In the genomic region with DNA sequence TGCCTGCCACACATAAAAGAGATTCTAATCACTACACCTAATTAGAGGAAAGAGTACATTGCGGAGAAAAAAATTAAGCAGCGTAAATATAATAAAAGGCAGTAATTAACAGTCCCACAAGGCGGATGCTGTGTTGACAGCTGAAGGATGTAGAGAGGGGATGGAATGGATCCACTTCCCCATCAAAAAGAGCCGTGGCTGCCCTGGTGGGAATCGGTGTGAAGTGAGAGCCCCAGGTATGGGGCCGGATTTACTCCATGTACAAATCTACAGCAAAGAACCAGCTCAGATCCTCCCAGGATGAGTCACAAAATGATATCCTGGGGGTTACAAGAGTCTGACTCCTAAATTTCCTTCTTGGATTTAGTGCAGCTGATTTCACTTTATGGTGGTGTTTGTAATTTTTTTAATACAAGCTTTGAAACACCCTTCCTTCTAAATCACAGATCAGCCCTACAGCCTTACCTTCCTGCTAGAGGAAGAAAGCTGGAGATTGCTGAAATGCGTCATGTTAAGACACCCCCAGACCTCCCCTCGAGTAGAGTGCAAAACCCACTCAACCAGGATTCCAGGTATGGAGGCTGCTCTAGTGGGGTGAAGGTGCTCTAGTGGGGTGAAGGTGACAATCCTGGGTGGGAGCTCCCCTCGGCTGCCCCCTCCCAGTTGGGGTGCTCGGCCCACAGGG, we compare ENCODE assay signal across 23 cellular contexts.
DNase-seq lines count a peak whose midpoint lies in the region; ATAC-seq, FAIRE-seq and TF ChIP-seq lines count a peak whose summit lies in the region.
"Had no signal": no experiment of that assay in that cellular context is flagged by ENCODE, and none has a peak within 500 bp of the region (broad histone marks: within the 10 kb centered on the region; RNA-seq: fewer than 3 reads in every experiment).

No MANE protein-coding gene starts in this region.

- POLR2A ChIA-PET in PC-3 (lab: Charles Lee; ENCODE audit: unreplicated experiment) = no interaction called here

- no peaks in the 10 kb centered on the region for H3F3A ChIP-seq in PC-3 (ENCODE audit: low read length, unreplicated experiment)

- no peaks in the 10 kb centered on the region for H3K9me2 ChIP-seq in PC-3 (replicated peaks; ENCODE audit: low read length)

- H3K4me2 ChIP-seq in PC-3 (ENCODE audit: low read length) = no peak overlapping the region
- H3K4me2 ChIP-seq: KMS-11 had no signal

- H3K36me3 ChIP-seq in PC-3 (ENCODE audit: low read depth, low read length) (no peaks in the 10 kb centered on the region), bronchial epithelial cell (ENCODE audit: control insufficient read depth, insufficient read depth, low read length) (no peaks in the 10 kb centered on the region)
- H3K36me3 ChIP-seq: SJSA1 had no signal

- H3K27ac ChIP-seq in PC-3 (ENCODE audit: low read length) = no peak overlapping the region
- H3K27ac ChIP-seq: KMS-11, SJSA1 had no signal

- no peak overlapping the region for H2AFZ ChIP-seq in PC-3 (ENCODE audit: low read length)

- CTCF ChIA-PET in PC-3 (lab: Charles Lee) = no interaction called here

- DNase-seq in Daoy (ENCODE audit: low read depth) (peak; percentile 30), PC-3 (peak; percentile 26), bronchial epithelial cell (ENCODE audit: low read depth) (peak; percentile 15), putamen (ENCODE audit: low spot score) (peak; percentile 57), COLO668 (lab: John Stamatoyannopoulos, UW; ENCODE audit: unreplicated experiment) (no peak), T-helper 1 cell (no peak)
- DNase-seq: Caco-2; CD4-positive, alpha-beta memory T cell; GF-D8; NCI-H1048; NCI-H1694; NCI-H2081; NCI-H2227 treated with DMSO at 0.1 percent for 48 hours; NCI-H69; Right ventricle myocardium superior; T-cell had no signal

- TF ChIP-seq CTCF in PC-3 (conservative IDR thresholded peaks at IDR 0.05; ENCODE audit: low read depth, low read length) = no peak
- TF ChIP-seq CTCF in bronchial epithelial cell (IDR thresholded peaks at IDR 0.05; ENCODE audit: insufficient read depth, low read length, severe bottlenecking) = no peak

- no peaks in the 10 kb centered on the region for H3K79me2 ChIP-seq in PC-3 (ENCODE audit: low read length)

- FAIRE-seq in bronchial epithelial cell (lab: Jason Lieb, UNC) = no peak
- FAIRE-seq: A204.1, GM12891 had no signal

- no peak overlapping the region for H3K9ac ChIP-seq in PC-3 (ENCODE audit: low read length)
- H3K9ac ChIP-seq: KMS-11 had no signal

- intact Hi-C loops in PC-3 (cut with micrococcal nuclease) = no loop called here

- H3K9me3 ChIP-seq in PC-3 (ENCODE audit: low read length) = no peaks in the 10 kb centered on the region
- H3K9me3 ChIP-seq: Caco-2, SJSA1 had no signal

- H3K4me3 ChIP-seq in PC-3 (ENCODE audit: low read length) (no peak overlapping the region), bronchial epithelial cell (ENCODE audit: low read depth, low read length) (no peak overlapping the region)
- H3K4me3 ChIP-seq: SJSA1 had no signal

- no peaks in the 10 kb centered on the region for H4K20me1 ChIP-seq in PC-3 (ENCODE audit: low read length)

- H3K4me1 ChIP-seq in PC-3 (ENCODE audit: insufficient read depth, low read length) = no peaks in the 10 kb centered on the region
- H3K4me1 ChIP-seq: Caco-2, SJSA1 had no signal

- peak; percentile 57 for ATAC-seq in PC-3
- ATAC-seq in GM21737 (IDR thresholded peaks at IDR 0.05; ENCODE audit: unreplicated experiment) = no peak
- no peak for ATAC-seq in HG02973 (IDR thresholded peaks at IDR 0.05; ENCODE audit: unreplicated experiment)
- ATAC-seq: Panc1, T-cell had no signal

- BruUV-seq in PC-3 (replicated peaks; lab: Mats Ljungman, UMichigan) = no TSS peak

- no peaks in the 10 kb centered on the region; the same call in 1 of the 2 replicates for H3K27me3 ChIP-seq in PC-3 (ENCODE audit: low read length)
- H3K27me3 ChIP-seq in bronchial epithelial cell (ENCODE audit: control insufficient read depth, insufficient read depth, low read length) = no peaks in the 10 kb centered on the region

Comparison
In these comparisons a context has a peak if more than half of its experiments do, and no peak if none do; other contexts are left out.
1. DNase-seq: peak in Daoy (single experiment), PC-3 (single experiment), bronchial epithelial cell (single experiment) and putamen (single experiment); none in COLO668 (single experiment) and T-helper 1 cell (0 of 5).